ENCODE assay signal across 13 cellular contexts in genomic region chr2:138516030-138516704, GRCh38. TPM values are rescaled to one million over a fixed set of nuclear protein-coding genes. Genes with fewer than 3 reads are reported as not detected.
A peak's percentile ranks its signal among the peaks of the same experiment; 100 is the strongest.
DNase-seq lines count a peak whose midpoint lies in the region; ATAC-seq, FAIRE-seq and TF ChIP-seq lines count a peak whose summit lies in the region.
"Had no signal": no experiment of that assay in that cellular context is flagged by ENCODE, and none has a peak within 500 bp of the region (broad histone marks: within the 10 kb centered on the region; RNA-seq: fewer than 3 reads in every experiment).

No MANE protein-coding gene starts in this region.

- H3K4me3 Mint-ChIP-seq in T-helper 17 cell: peak overlapping the region; percentile 39
- peak overlapping the region; percentile 3 to 51 (median 7) for H3K4me3 Mint-ChIP-seq in immature natural killer cell

- H3K27ac ChIP-seq in dorsolateral prefrontal cortex: no peak overlapping the region

- no peak for DNase-seq in activated naive CD4-positive, alpha-beta T cell treated with anti-CD3 and anti-CD28 coated beads, Interleukin-2, amount 50 U/mL, for 72 hours (ENCODE audit: low spot score in 2 of 2)
- DNase-seq in activated naive CD4-positive, alpha-beta T cell (lab: John Stamatoyannopoulos, UW): no peak
- DNase-seq in T-helper 17 cell (no peak), immature natural killer cell (peak in 1 of 3 donors; percentile 15), urothelium cell line (ENCODE audit: low spot score) (peak; percentile 31), dorsolateral prefrontal cortex (no peak), NCI-H2227 (lab: John Stamatoyannopoulos, UW; ENCODE audit: unreplicated experiment) (no peak), COLO668 (lab: John Stamatoyannopoulos, UW; ENCODE audit: unreplicated experiment) (no peak)
- DNase-seq: left cardiac atrium, NCI-H345, retina, SHP77 treated with DMSO at 0.1 percent for 48 hours had no signal

- no peaks in the 10 kb centered on the region for H3K27me3 Mint-ChIP-seq in T-helper 17 cell
- H3K27me3 Mint-ChIP-seq in immature natural killer cell (ENCODE audit: low read depth in 3 of 3): peaks cover 0 to 2% (median 0%) of the 10 kb centered on the region in 3 donors
- H3K27me3 Mint-ChIP-seq: IgD-negative memory B cell had no signal

- no peaks in the 10 kb centered on the region for H3K9me3 ChIP-seq in T-helper 17 cell (ENCODE audit: control insufficient read depth, low read length, poor library complexity, severe bottlenecking)

- no peak overlapping the region for H3K4me3 ChIP-seq in dorsolateral prefrontal cortex

- H3K27me3 ChIP-seq in dorsolateral prefrontal cortex: no peaks in the 10 kb centered on the region

- intact Hi-C loops in dorsolateral prefrontal cortex (cut with DNase I): no loop called here

- ATAC-seq in activated naive CD4-positive, alpha-beta T cell treated with anti-CD3 and anti-CD28 coated beads, Interleukin-2, amount 50 U/mL, for 72 hours: peak; percentile 40 to 66
- ATAC-seq in T-helper 17 cell: peak; percentile 69

- no peak overlapping the region for H3K27ac Mint-ChIP-seq in activated naive CD4-positive, alpha-beta T cell treated with anti-CD3 and anti-CD28 coated beads, Interleukin-2, amount 50 U/mL, for 72 hours
- H3K27ac Mint-ChIP-seq in T-helper 17 cell: peak overlapping the region; percentile 27
- H3K27ac Mint-ChIP-seq in immature natural killer cell: peak overlapping the region in 1 of 6 donors; percentile 1
- H3K27ac Mint-ChIP-seq: IgD-negative memory B cell had no signal

- TF ChIP-seq CTCF in dorsolateral prefrontal cortex (IDR thresholded peaks at IDR 0.05 in 54 of 56, conservative IDR thresholded peaks at IDR 0.05 in 2 of 56; ENCODE audit: low read depth in 1 of 56, partially characterized antibody in 56 of 56): no peak

- H3K4me1 Mint-ChIP-seq in T-helper 17 cell: peaks cover 41% of the 10 kb centered on the region
- H3K4me1 Mint-ChIP-seq in immature natural killer cell: peaks cover 53 to 83% of the 10 kb centered on the region in 2 donors

- FAIRE-seq in urothelium cell line (lab: Jason Lieb, UNC): no peak

- H3K9me3 Mint-ChIP-seq in activated naive CD4-positive, alpha-beta T cell treated with anti-CD3 and anti-CD28 coated beads, Interleukin-2, amount 50 U/mL, for 72 hours: peaks cover 3 to 5% of the 10 kb centered on the region in 2 donors
- no peaks in the 10 kb centered on the region for H3K9me3 Mint-ChIP-seq in immature natural killer cell
- H3K9me3 Mint-ChIP-seq: IgD-negative memory B cell had no signal

- peaks cover 7 to 9% of the 10 kb centered on the region in 2 donors for H3K36me3 Mint-ChIP-seq in activated naive CD4-positive, alpha-beta T cell treated with anti-CD3 and anti-CD28 coated beads, Interleukin-2, amount 50 U/mL, for 72 hours
- peaks cover 3% of the 10 kb centered on the region for H3K36me3 Mint-ChIP-seq in T-helper 17 cell (ENCODE audit: low read depth)
- peaks cover 4% of the 10 kb centered on the region in 3 donors for H3K36me3 Mint-ChIP-seq in immature natural killer cell

RNA-seq across cellular contexts. Expression of gene SPOPL, which starts 14.6 kb away (rescaled TPM):
- total RNA-seq in activated naive CD4-positive, alpha-beta T cell treated with anti-CD3 and anti-CD28 coated beads, Interleukin-2, amount 50 U/mL, for 72 hours: 10 to 100 TPM; 13.8 to 15.4 TPM
- total RNA-seq in T-helper 17 cell: 10 to 100 TPM; 13.5 to 22.0 TPM
- 1 to 10 TPM; 2.4 to 3.3 (median 2.6) TPM for polyA plus RNA-seq in immature natural killer cell
- 10 to 100 TPM; 18.1 to 38.9 (median 26.8) TPM for total RNA-seq in dorsolateral prefrontal cortex
